In the genomic region with DNA sequence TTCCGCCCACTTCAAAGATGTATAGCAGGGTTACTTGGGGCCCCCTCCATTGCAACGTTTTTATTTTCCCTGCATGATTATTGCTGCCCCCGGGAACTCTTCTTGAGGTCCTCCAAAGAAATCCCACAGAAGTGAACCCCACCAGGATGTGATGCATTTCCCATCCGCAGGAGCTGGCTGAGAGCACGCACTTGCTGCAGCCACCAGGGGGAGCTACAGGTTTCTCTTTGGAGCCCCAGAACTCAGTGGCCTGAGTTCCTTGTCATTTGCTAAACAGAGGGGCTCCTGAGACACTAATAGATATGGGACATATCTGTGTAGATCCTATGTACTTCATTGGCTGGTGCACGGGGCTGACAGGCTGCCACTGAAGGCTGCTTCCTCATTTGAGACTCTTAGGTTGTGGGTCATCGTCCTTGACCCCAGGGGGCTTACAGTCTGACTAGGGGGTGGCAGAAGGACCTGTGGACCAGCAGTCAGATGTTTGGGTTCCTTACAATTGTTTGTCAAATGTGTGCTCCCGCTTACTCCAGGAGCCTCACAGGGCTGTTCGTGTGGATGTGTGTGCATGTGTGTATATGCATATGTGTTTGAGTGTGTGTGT, we compare ENCODE assay signal across 8 cellular contexts. TPM values are rescaled to one million over a fixed set of nuclear protein-coding genes. Genes with fewer than 3 reads are reported as not detected.
DNase-seq lines count a peak whose midpoint lies in the region; ATAC-seq, FAIRE-seq and TF ChIP-seq lines count a peak whose summit lies in the region.

No MANE protein-coding gene starts in this region.

- peak; percentile 82 for TF ChIP-seq RAD21 in HepG2 (CRISPR knock-in tag; IDR thresholded peaks at IDR 0.05)

- ATAC-seq in GM18511 (IDR thresholded peaks at IDR 0.05; ENCODE audit: unreplicated experiment) (peak; percentile 88), HG03097 (IDR thresholded peaks at IDR 0.05; ENCODE audit: low FRiP score, unreplicated experiment) (peak; percentile 69), HepG2 (peak; percentile 96)

- H3K79me2 ChIP-seq in HepG2 (ENCODE audit: insufficient read depth, low read length) = no peaks in the 10 kb centered on the region

- POLR2A ChIA-PET in HepG2 (lab: Yijun Ruan, JAX) = no interaction called here

- intact Hi-C loops in HepG2 (cut with micrococcal nuclease; ENCODE audit: unreplicated experiment) = loop anchor here (1.0 kb wide), 2 partner anchors 368 to 378 kb away; no protein-coding TSS in a partner anchor

- peak; percentile 80 for DNase-seq in ACHN
- DNase-seq in NCI-H2227 (lab: John Stamatoyannopoulos, UW; ENCODE audit: unreplicated experiment) = peak; percentile 85
- DNase-seq in activated CD4-positive, CD25-positive, alpha-beta regulatory T cell treated with anti-CD3 and anti-CD28 coated beads, Interleukin-2, amount 50 U/mL, for 72 hours = peak; percentile 72
- peak; percentile 75 for DNase-seq in cerebellar cortex (ENCODE audit: low spot score)
- peak; percentile 60 for DNase-seq in HepG2 (ENCODE audit: low spot score)
- DNase-seq in stimulated activated CD4-positive, alpha-beta T cell treated with anti-CD3 and anti-CD28 coated beads, TNF-alpha, amount 100 ng/mL, for 48 hours (ENCODE audit: low read depth in 3 of 3) = peak; percentile 49 to 68 (median 55)

- H4K20me1 ChIP-seq in HepG2 (ENCODE audit: insufficient read depth, low read length) = no peaks in the 10 kb centered on the region

- no peak overlapping the region for H3K4me2 ChIP-seq in HepG2 (ENCODE audit: low read depth, low read length)

- H3K27me3 ChIP-seq in HepG2 (ENCODE audit: control insufficient read depth in 1 of 2, insufficient read depth in 2 of 2, low read length in 2 of 2) = peaks cover 0 to 1% of the 10 kb centered on the region in 2 experiments; a peak in 2 of 5 replicates

- TF ChIP-seq POLR2A in HepG2 (IDR thresholded peaks at IDR 0.05; ENCODE audit: insufficient read depth in 1 of 2, low read depth in 2 of 2, low read length in 2 of 2) = no peak

- H3K9me3 ChIP-seq in HepG2 (ENCODE audit: low read length) = no peaks in the 10 kb centered on the region

- peak; percentile 46 for FAIRE-seq in HepG2 (lab: Jason Lieb, UNC)

- WGBS in HepG2 (ENCODE audit: low lambda C conversion rate) = 2% methylated on average over 8 of the region's 9 CpGs

- no peak overlapping the region for H3K9ac ChIP-seq in HepG2 (ENCODE audit: insufficient read depth, low read depth, low read length)

- no peak overlapping the region for H3K27ac ChIP-seq in HepG2 (ENCODE audit: extremely low read length, insufficient read depth, low read length)

- TF ChIP-seq EP300 in HepG2 (IDR thresholded peaks at IDR 0.05; ENCODE audit: low read depth in 2 of 2, low read length in 2 of 2) (no peak), HepG2 (CRISPR knock-in tag; IDR thresholded peaks at IDR 0.05; ENCODE audit: borderline replicate concordance) (no peak)

- TF ChIP-seq CTCF in HepG2 (CRISPR knock-in tag; IDR thresholded peaks at IDR 0.05) = peak; percentile 88

- CTCF ChIA-PET in HepG2 (lab: Yijun Ruan, JAX; ENCODE audit: low intra/inter-chr PET ratio, low total read pairs) = interaction anchor here (0.7 to 5.6 kb wide), 4 partner anchors 278 to 382 kb away, joined by 4 to 76 read pairs (median 32); no protein-coding TSS in a partner anchor

- no peaks in the 10 kb centered on the region for H3K4me1 ChIP-seq in HepG2 (ENCODE audit: insufficient read depth, low read length)

- BruUV-seq in HepG2 (replicated peaks; lab: Mats Ljungman, UMichigan) = no TSS peak

- H2AFZ ChIP-seq in HepG2 (ENCODE audit: low read length) = no peak overlapping the region

- in situ Hi-C loops in ACHN (cut with HindIII; ENCODE audit: low pct_ligation_motif_present, low pct_unique_long_range_greater_than_20kb, low sequenced_read_pairs) (loop anchor here (25.0 kb wide), 1 partner anchor 110 kb away; no protein-coding TSS in a partner anchor), HepG2 (cut with HindIII; ENCODE audit: extremely low pct_ligation_motif_present, low pct_unique_long_range_greater_than_20kb) (loop anchor here (5.0 kb wide), 1 partner anchor 370 kb away; no protein-coding TSS in a partner anchor)

- H3K36me3 ChIP-seq in HepG2 (replicated peaks in 1 of 2; ENCODE audit: control insufficient read depth in 1 of 2, insufficient read depth in 2 of 2, low read length in 2 of 2) = no peaks in the 10 kb centered on the region

- H3K4me3 ChIP-seq in HepG2 (replicated peaks in 1 of 3; ENCODE audit: insufficient read depth in 1 of 3, low read depth in 2 of 3, low read length in 3 of 3) = no peak overlapping the region

TF ChIP-seq in HepG2, 621 proteins besides CTCF, POLR2A, EP300 and RAD21 (continues in another document):
- TF ChIP-seq STAG1 (CRISPR knock-in tag; IDR thresholded peaks at IDR 0.05) = peak; percentile 91
- TF ChIP-seq RORA (CRISPR knock-in tag; IDR thresholded peaks at IDR 0.05) = no peak
- no peak for TF ChIP-seq FOXK1 (CRISPR knock-in tag; IDR thresholded peaks at IDR 0.05; ENCODE audit: borderline replicate concordance, low read depth)
- TF ChIP-seq, protein P1, sequence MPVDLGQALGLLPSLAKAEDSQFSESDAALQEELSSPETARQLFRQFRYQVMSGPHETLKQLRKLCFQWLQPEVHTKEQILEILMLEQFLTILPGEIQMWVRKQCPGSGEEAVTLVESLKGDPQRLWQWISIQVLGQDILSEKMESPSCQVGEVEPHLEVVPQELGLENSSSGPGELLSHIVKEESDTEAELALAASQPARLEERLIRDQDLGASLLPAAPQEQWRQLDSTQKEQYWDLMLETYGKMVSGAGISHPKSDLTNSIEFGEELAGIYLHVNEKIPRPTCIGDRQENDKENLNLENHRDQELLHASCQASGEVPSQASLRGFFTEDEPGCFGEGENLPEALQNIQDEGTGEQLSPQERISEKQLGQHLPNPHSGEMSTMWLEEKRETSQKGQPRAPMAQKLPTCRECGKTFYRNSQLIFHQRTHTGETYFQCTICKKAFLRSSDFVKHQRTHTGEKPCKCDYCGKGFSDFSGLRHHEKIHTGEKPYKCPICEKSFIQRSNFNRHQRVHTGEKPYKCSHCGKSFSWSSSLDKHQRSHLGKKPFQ (CRISPR knock-in tag; IDR thresholded peaks at IDR 0.05; ENCODE audit: insufficient replicate concordance) = no peak
- TF ChIP-seq YY1 (IDR thresholded peaks at IDR 0.05; ENCODE audit: insufficient read depth, insufficient replicate concordance, low read depth, low read length) = peak; percentile 34
- TF ChIP-seq XRCC5 (optimal IDR thresholded peaks at IDR 0.05; ENCODE audit: low read length) = peak; percentile 49
- no peak for TF ChIP-seq KLF13 (CRISPR knock-in tag; IDR thresholded peaks at IDR 0.05)
- TF ChIP-seq ZFP82 (CRISPR knock-in tag; IDR thresholded peaks at IDR 0.05; ENCODE audit: borderline replicate concordance) = no peak
- TF ChIP-seq KDM2A (CRISPR knock-in tag; IDR thresholded peaks at IDR 0.05; ENCODE audit: borderline replicate concordance, low read depth) = 0 out of 2 replicates have a peak, but pooled peaks have one; percentile 24

RNA-seq across cellular contexts. Expression of gene ENO4, which starts 52.3 kb away (rescaled TPM):
- not detected in 2 replicates for total RNA-seq in HepG2 (2016; rRNA removed; fragmentation: Illumina TruSeq; extraction: Trizol)
- total RNA-seq in HepG2 (2016; cell fraction: cytosol; rRNA removed; fragmentation: Illumina TruSeq; extraction: Trizol; ENCODE audit: low read depth) = not detected in 2 replicates
- not detected in 2 replicates for total RNA-seq in HepG2 (2016; cell fraction: insoluble cytoplasmic fraction; rRNA removed; fragmentation: Illumina TruSeq; extraction: Trizol)
- not detected in 2 replicates for total RNA-seq in HepG2 (2016; cell fraction: membrane; rRNA removed; fragmentation: Illumina TruSeq; extraction: Trizol)
- not detected in 2 replicates for total RNA-seq in HepG2 (2016; cell fraction: nucleus; rRNA removed; fragmentation: Illumina TruSeq; extraction: Trizol)
- polyA plus RNA-seq in HepG2 (2011; rRNA removed) = not detected in 2 replicates
- not detected in 2 replicates for polyA plus RNA-seq in HepG2 (2011; cell fraction: cytosol; rRNA removed)
- not detected in 2 replicates for polyA plus RNA-seq in HepG2 (2011; cell fraction: nucleus; rRNA removed)
- 0.21 TPM in 1 of 2 replicates, not detected in the other for polyA plus RNA-seq in HepG2 (2012)
- not detected in 2 replicates for polyA plus RNA-seq in HepG2 (2016; cell fraction: cytosol; fragmentation: Illumina TruSeq; extraction: Trizol; ENCODE audit: low read depth)
- polyA plus RNA-seq in HepG2 (2016; cell fraction: insoluble cytoplasmic fraction; fragmentation: Illumina TruSeq; extraction: Trizol; ENCODE audit: low read depth) = not detected in 2 replicates
- not detected in 2 replicates for polyA plus RNA-seq in HepG2 (2016; cell fraction: membrane; fragmentation: Illumina TruSeq; extraction: Trizol; ENCODE audit: low read depth)
- polyA plus RNA-seq in HepG2 (2016; cell fraction: nucleus; fragmentation: Illumina TruSeq; extraction: Trizol; ENCODE audit: insufficient read depth, low read depth) = not detected in 2 replicates
- polyA minus RNA-seq in HepG2 (2011; rRNA and poly(A)+ RNA removed; ENCODE audit: low replicate concordance) = not detected in 2 replicates
- polyA minus RNA-seq in HepG2 (2011; cell fraction: cytosol; rRNA and poly(A)+ RNA removed) = not detected in 2 replicates
- polyA minus RNA-seq in HepG2 (2011; cell fraction: nucleus; rRNA and poly(A)+ RNA removed) = not detected in 2 replicates

RNA-seq across cellular contexts. Expression of gene HSPA12A, which starts 54.6 kb away (rescaled TPM):
- total RNA-seq in HepG2 (2016; rRNA removed; fragmentation: Illumina TruSeq; extraction: Trizol) = 12.9 and 13.6 TPM in 2 replicates
- total RNA-seq in HepG2 (2016; cell fraction: cytosol; rRNA removed; fragmentation: Illumina TruSeq; extraction: Trizol; ENCODE audit: low read depth) = 1.2 and 1.6 TPM in 2 replicates
- 11.4 and 13.0 TPM in 2 replicates for total RNA-seq in HepG2 (2016; cell fraction: insoluble cytoplasmic fraction; rRNA removed; fragmentation: Illumina TruSeq; extraction: Trizol)
- total RNA-seq in HepG2 (2016; cell fraction: membrane; rRNA removed; fragmentation: Illumina TruSeq; extraction: Trizol) = 6.0 and 6.8 TPM in 2 replicates
- total RNA-seq in HepG2 (2016; cell fraction: nucleus; rRNA removed; fragmentation: Illumina TruSeq; extraction: Trizol) = 20.1 and 20.8 TPM in 2 replicates
- polyA plus RNA-seq in HepG2 (2011; rRNA removed) = 6.2 and 6.4 TPM in 2 replicates
- polyA plus RNA-seq in HepG2 (2011; cell fraction: cytosol; rRNA removed) = 3.1 and 3.5 TPM in 2 replicates
- 17.5 and 19.4 TPM in 2 replicates for polyA plus RNA-seq in HepG2 (2011; cell fraction: nucleus; rRNA removed)
- polyA plus RNA-seq in HepG2 (2012) = 4.4 and 5.0 TPM in 2 replicates
- polyA plus RNA-seq in HepG2 (2016; cell fraction: cytosol; fragmentation: Illumina TruSeq; extraction: Trizol; ENCODE audit: low read depth) = 0.99 and 1.1 TPM in 2 replicates
- polyA plus RNA-seq in HepG2 (2016; cell fraction: insoluble cytoplasmic fraction; fragmentation: Illumina TruSeq; extraction: Trizol; ENCODE audit: low read depth) = 9.9 and 11.3 TPM in 2 replicates
- 2.7 and 2.9 TPM in 2 replicates for polyA plus RNA-seq in HepG2 (2016; cell fraction: membrane; fragmentation: Illumina TruSeq; extraction: Trizol; ENCODE audit: low read depth)
- 37.7 and 40.5 TPM in 2 replicates for polyA plus RNA-seq in HepG2 (2016; cell fraction: nucleus; fragmentation: Illumina TruSeq; extraction: Trizol; ENCODE audit: insufficient read depth, low read depth)
- 0.91 and 21.7 TPM in 2 replicates for polyA minus RNA-seq in HepG2 (2011; rRNA and poly(A)+ RNA removed; ENCODE audit: low replicate concordance)
- polyA minus RNA-seq in HepG2 (2011; cell fraction: cytosol; rRNA and poly(A)+ RNA removed) = 4.5 and 5.4 TPM in 2 replicates
- 15.3 and 19.7 TPM in 2 replicates for polyA minus RNA-seq in HepG2 (2011; cell fraction: nucleus; rRNA and poly(A)+ RNA removed)
